31 cellular contexts compared by ENCODE assay signal in genomic region chr4:84366932-84367331, GRCh38.
"Had no signal": no experiment of that assay in that cellular context is flagged by ENCODE, and none has a peak within 500 bp of the region (broad histone marks: within the 10 kb centered on the region; RNA-seq: fewer than 3 reads in every experiment).

No MANE protein-coding gene starts in this region.

- H3K4me1 ChIP-seq: ascending aorta, Peyer's patch, SJSA1 had no signal

- H3K9me3 Mint-ChIP-seq: activated B cell treated with CpG ODN at 0.5 μM for 24 hours; activated CD4-positive, alpha-beta memory T cell treated with anti-CD3 and anti-CD28 coated beads, Interleukin-2, amount 10 ng/mL, durations not matched to agents 7 days and 5 days; activated naive CD4-positive, alpha-beta T cell treated with anti-CD3 and anti-CD28 coated beads, Interleukin-2, amount 50 U/mL, for 24 hours; activated naive CD8-positive, alpha-beta T cell treated with anti-CD3 and anti-CD28 coated beads, Interleukin-2, amount 10 ng/mL, durations not matched to agents 7 days and 5 days; activated T-helper 2 cell treated with anti-CD3 and anti-CD28 coated beads, Interferon-gamma antibody, Interleukin-2, Interleukin-4, amounts not matched to agents 10 μg/mL and 5 μg/mL and 100 μg/mL, durations not matched to agents 14 hours and 24 hours and 36 hours; T-helper 1 cell treated with Interleukin-12 subunit alpha and Interleukin-12 subunit beta and Interleukin-4 antibody, amounts not matched to agents 30 μg/mL and 1 μg/mL, for 36 hours; T-helper 2 cell treated with Interferon-gamma antibody and Interleukin-4, amounts not matched to agents 5 μg/mL and 100 μg/mL, for 36 hours had no signal

- H3K9ac ChIP-seq: SK-N-SH had no signal

- H3K4me3 Mint-ChIP-seq: activated B cell treated with CpG ODN at 0.5 μM for 24 hours; activated CD4-positive, alpha-beta memory T cell treated with anti-CD3 and anti-CD28 coated beads, Interleukin-2, amount 10 ng/mL, durations not matched to agents 7 days and 5 days; activated CD8-positive, alpha-beta memory T cell treated with anti-CD3 and anti-CD28 coated beads, Interleukin-2, amount 10 ng/mL, durations not matched to agents 7 days and 5 days; activated naive CD4-positive, alpha-beta T cell treated with anti-CD3 and anti-CD28 coated beads, Interleukin-2, amount 50 U/mL, for 24 hours; activated naive CD8-positive, alpha-beta T cell treated with anti-CD3 and anti-CD28 coated beads, Interleukin-2, amount 10 ng/mL, durations not matched to agents 7 days and 5 days; central memory CD8-positive, alpha-beta T cell; T-helper 1 cell treated with Interleukin-12 subunit alpha and Interleukin-12 subunit beta and Interleukin-4 antibody, amounts not matched to agents 30 μg/mL and 1 μg/mL, for 36 hours; T-helper 2 cell treated with Interferon-gamma antibody and Interleukin-4, amounts not matched to agents 5 μg/mL and 100 μg/mL, for 36 hours had no signal

- H3K27ac Mint-ChIP-seq: activated B cell treated with CpG ODN at 0.5 μM for 24 hours; activated CD4-positive, alpha-beta memory T cell treated with anti-CD3 and anti-CD28 coated beads, Interleukin-2, amount 10 ng/mL, durations not matched to agents 7 days and 5 days; activated CD8-positive, alpha-beta memory T cell treated with anti-CD3 and anti-CD28 coated beads, Interleukin-2, amount 10 ng/mL, durations not matched to agents 7 days and 5 days; activated naive CD4-positive, alpha-beta T cell treated with anti-CD3 and anti-CD28 coated beads, Interleukin-2, amount 50 U/mL, for 24 hours; activated naive CD8-positive, alpha-beta T cell treated with anti-CD3 and anti-CD28 coated beads, Interleukin-2, amount 10 ng/mL, durations not matched to agents 7 days and 5 days; activated T-helper 2 cell treated with anti-CD3 and anti-CD28 coated beads, Interferon-gamma antibody, Interleukin-2, Interleukin-4, amounts not matched to agents 10 μg/mL and 5 μg/mL and 100 μg/mL, durations not matched to agents 14 hours and 24 hours and 36 hours; T-helper 1 cell treated with Interleukin-12 subunit alpha and Interleukin-12 subunit beta and Interleukin-4 antibody, amounts not matched to agents 30 μg/mL and 1 μg/mL, for 36 hours; T-helper 2 cell treated with Interferon-gamma antibody and Interleukin-4, amounts not matched to agents 5 μg/mL and 100 μg/mL, for 36 hours had no signal

- H3K27me3 ChIP-seq: ascending aorta, cardiac muscle cell, Peyer's patch, SJSA1 had no signal

- DNase-seq: activated B cell treated with CpG ODN at 0.5 μM for 24 hours; activated CD4-positive, alpha-beta memory T cell treated with anti-CD3 and anti-CD28 coated beads, Interleukin-2, amount 10 ng/mL, durations not matched to agents 7 days and 5 days; activated CD4-positive, alpha-beta T cell treated with anti-CD3 and anti-CD28 coated beads for 48 hours; activated CD4-positive, CD25-positive, alpha-beta regulatory T cell treated with anti-CD3 and anti-CD28 coated beads, Interleukin-2, amount 50 U/mL, for 72 hours; activated CD8-positive, alpha-beta memory T cell treated with anti-CD3 and anti-CD28 coated beads for 24 hours; activated CD8-positive, alpha-beta memory T cell treated with anti-CD3 and anti-CD28 coated beads, Interleukin-2, amount 10 ng/mL, durations not matched to agents 7 days and 5 days; activated CD8-positive, alpha-beta memory T cell treated with anti-CD3 and anti-CD28 coated beads, Interleukin-2, amount 50 U/mL, for 48 hours; activated gamma-delta T cell; activated naive CD4-positive, alpha-beta T cell treated with Interleukin-2 at 50 U/mL for 16 hours; activated naive CD8-positive, alpha-beta T cell treated with anti-CD3 and anti-CD28 coated beads, Interleukin-2, amount 10 ng/mL, durations not matched to agents 7 days and 5 days; amygdala; Karpas-422; KBM-7; NCI-H1105; NCI-H1417 treated with DMSO at 0.1 percent for 48 hours; NCI-H187 treated with DMSO at 0.1 percent for 48 hours; NCI-H345; NCI-H524 treated with DMSO at 0.1 percent for 48 hours; NK-92 treated with Interleukin-12 subunit alpha and Interleukin-12 subunit beta, amount 100 ng/mL, for 24 hours; Peyer's patch; RPMI8226; SHP77 treated with DMSO at 0.1 percent for 48 hours; SK-N-SH had no signal

- ATAC-seq: activated CD8-positive, alpha-beta memory T cell treated with anti-CD3 and anti-CD28 coated beads, Interleukin-2, amount 10 ng/mL, durations not matched to agents 7 days and 5 days had no signal

- H3K36me3 Mint-ChIP-seq: activated CD8-positive, alpha-beta memory T cell treated with anti-CD3 and anti-CD28 coated beads, Interleukin-2, amount 10 ng/mL, durations not matched to agents 7 days and 5 days; activated naive CD4-positive, alpha-beta T cell treated with anti-CD3 and anti-CD28 coated beads, Interleukin-2, amount 50 U/mL, for 24 hours; activated naive CD8-positive, alpha-beta T cell treated with anti-CD3 and anti-CD28 coated beads, Interleukin-2, amount 10 ng/mL, durations not matched to agents 7 days and 5 days had no signal

- H3K4me1 Mint-ChIP-seq: activated B cell treated with CpG ODN at 0.5 μM for 24 hours; activated CD4-positive, alpha-beta memory T cell treated with anti-CD3 and anti-CD28 coated beads, Interleukin-2, amount 10 ng/mL, durations not matched to agents 7 days and 5 days; activated CD8-positive, alpha-beta memory T cell treated with anti-CD3 and anti-CD28 coated beads, Interleukin-2, amount 10 ng/mL, durations not matched to agents 7 days and 5 days; activated naive CD4-positive, alpha-beta T cell treated with anti-CD3 and anti-CD28 coated beads, Interleukin-2, amount 50 U/mL, for 24 hours; activated naive CD8-positive, alpha-beta T cell treated with anti-CD3 and anti-CD28 coated beads, Interleukin-2, amount 10 ng/mL, durations not matched to agents 7 days and 5 days; central memory CD8-positive, alpha-beta T cell had no signal

- H3K9me3 ChIP-seq: ascending aorta, Peyer's patch, SJSA1, SK-N-SH had no signal

- H3K27ac ChIP-seq: ascending aorta, cardiac muscle cell, Peyer's patch, SJSA1 had no signal

- H3K27me3 Mint-ChIP-seq: activated B cell treated with CpG ODN at 0.5 μM for 24 hours; activated CD4-positive, alpha-beta memory T cell treated with anti-CD3 and anti-CD28 coated beads, Interleukin-2, amount 10 ng/mL, durations not matched to agents 7 days and 5 days; activated CD8-positive, alpha-beta memory T cell treated with anti-CD3 and anti-CD28 coated beads, Interleukin-2, amount 10 ng/mL, durations not matched to agents 7 days and 5 days; central memory CD8-positive, alpha-beta T cell had no signal

- H3K36me3 ChIP-seq: ascending aorta, cardiac muscle cell, Peyer's patch, SJSA1 had no signal

- H3K4me2 ChIP-seq: SK-N-SH had no signal

- H3K4me3 ChIP-seq: ascending aorta, cardiac muscle cell, Peyer's patch, SJSA1 had no signal
